29 cellular contexts compared by ENCODE assay signal in genomic region chr1:44296794-44297193, GRCh38.
"Had no signal": no experiment of that assay in that cellular context is flagged by ENCODE, and none has a peak within 500 bp of the region (broad histone marks: within the 10 kb centered on the region; RNA-seq: fewer than 3 reads in every experiment).

No MANE protein-coding gene starts in this region.

- H3K4me1 Mint-ChIP-seq: activated CD4-positive, alpha-beta T cell treated with anti-CD3 and anti-CD28 coated beads, Interleukin-2, amount 10 ng/mL, durations not matched to agents 7 days and 5 days; activated naive CD4-positive, alpha-beta T cell treated with anti-CD3 and anti-CD28 coated beads, Interleukin-2, amount 50 U/mL, for 24 hours; activated naive CD8-positive, alpha-beta T cell treated with anti-CD3 and anti-CD28 coated beads, Interleukin-2, amount 50 U/mL, for 24 hours; stimulated activated memory B cell treated with anti-CD40 and anti-IgM and Interleukin-4, amounts not matched to agents 10 μg/mL and 1 μg/mL and 100 μg/mL, for 72 hours; stimulated activated naive CD8-positive, alpha-beta T cell treated with anti-CD3 and anti-CD28 coated beads, Interleukin-15, amount 100 ng/mL, for 72 hours had no signal

- H3K27me3 Mint-ChIP-seq: activated CD4-positive, alpha-beta T cell treated with anti-CD3 and anti-CD28 coated beads, Interleukin-2, amount 10 ng/mL, durations not matched to agents 7 days and 5 days; activated CD8-positive, alpha-beta T cell treated with anti-CD3 and anti-CD28 coated beads for 36 hours; activated naive CD4-positive, alpha-beta T cell treated with anti-CD3 and anti-CD28 coated beads, Interleukin-2, amount 50 U/mL, for 24 hours; activated naive CD8-positive, alpha-beta T cell treated with anti-CD3 and anti-CD28 coated beads, Interleukin-2, amount 50 U/mL, for 24 hours; naive thymus-derived CD8-positive, alpha-beta T cell; stimulated activated memory B cell treated with anti-CD40 and anti-IgM and Interleukin-4, amounts not matched to agents 10 μg/mL and 1 μg/mL and 100 μg/mL, for 72 hours; stimulated activated naive CD8-positive, alpha-beta T cell treated with anti-CD3 and anti-CD28 coated beads, Interleukin-15, amount 100 ng/mL, for 72 hours; type B pancreatic cell had no signal

- H3K36me3 ChIP-seq: colonic mucosa, uterus had no signal

- H3K27ac Mint-ChIP-seq: activated CD4-positive, alpha-beta T cell treated with anti-CD3 and anti-CD28 coated beads, Interleukin-2, amount 10 ng/mL, durations not matched to agents 7 days and 5 days; activated CD8-positive, alpha-beta T cell treated with anti-CD3 and anti-CD28 coated beads for 36 hours; activated naive CD4-positive, alpha-beta T cell treated with anti-CD3 and anti-CD28 coated beads, Interleukin-2, amount 50 U/mL, for 24 hours; activated naive CD8-positive, alpha-beta T cell treated with anti-CD3 and anti-CD28 coated beads, Interleukin-2, amount 50 U/mL, for 24 hours; activated T-helper 2 cell treated with anti-CD3 and anti-CD28 coated beads, Interferon-gamma antibody, Interleukin-2, Interleukin-4, amounts not matched to agents 10 μg/mL and 5 μg/mL and 100 μg/mL, durations not matched to agents 14 hours and 24 hours and 36 hours; naive thymus-derived CD8-positive, alpha-beta T cell; stimulated activated memory B cell treated with anti-CD40 and anti-IgM and Interleukin-4, amounts not matched to agents 10 μg/mL and 1 μg/mL and 100 μg/mL, for 72 hours; stimulated activated naive CD8-positive, alpha-beta T cell treated with anti-CD3 and anti-CD28 coated beads, Interleukin-15, amount 100 ng/mL, for 72 hours; type B pancreatic cell; WTC11 had no signal

- H3K4me1 ChIP-seq: uterus had no signal

- H3K9me3 ChIP-seq: colonic mucosa, gastroesophageal sphincter, uterus had no signal

- H3K4me3 ChIP-seq: colonic mucosa, gastroesophageal sphincter, uterus had no signal

- DNase-seq: activated CD4-positive, alpha-beta T cell treated with anti-CD3 and anti-CD28 coated beads for 1 hour; activated CD4-positive, alpha-beta T cell treated with anti-CD3 and anti-CD28 coated beads, Interleukin-2, amount 10 ng/mL, durations not matched to agents 7 days and 5 days; activated CD8-positive, alpha-beta T cell treated with anti-CD3 and anti-CD28 coated beads for 36 hours; activated naive CD8-positive, alpha-beta T cell treated with anti-CD3 and anti-CD28 coated beads, Interleukin-2, amount 50 U/mL, for 24 hours; activated T-cell treated with anti-CD3 and anti-CD28 coated beads, Interleukin-2, amount 50 U/mL, for 48 hours; amygdala; cerebellar nuclear complex; colonic mucosa; effector memory CD4-positive, alpha-beta T cell; erythroblast; hippocampal formation; left cardiac atrium; midbrain; naive thymus-derived CD8-positive, alpha-beta T cell; nucleus accumbens; small intestine; stimulated activated CD4-positive, alpha-beta T cell treated with anti-CD3 and anti-CD28 coated beads, Interleukin-1b, Interleukin-23, amount 100 ng/mL, for 48 hours; stimulated activated CD4-positive, alpha-beta T cell treated with anti-CD3 and anti-CD28 coated beads, Interleukin-4, amount 100 ng/mL, for 4 hours; stimulated activated CD8-positive, alpha-beta memory T cell treated with anti-CD3 and anti-CD28 coated beads, Interleukin-4, amount 100 ng/mL, for 48 hours; stimulated activated naive CD8-positive, alpha-beta T cell treated with anti-CD3 and anti-CD28 coated beads, Interleukin-15, amount 100 ng/mL, for 72 hours; substantia nigra; T-helper 2 cell; uterus had no signal

- H3K9me3 Mint-ChIP-seq: activated CD4-positive, alpha-beta T cell treated with anti-CD3 and anti-CD28 coated beads, Interleukin-2, amount 10 ng/mL, durations not matched to agents 7 days and 5 days; activated CD8-positive, alpha-beta T cell treated with anti-CD3 and anti-CD28 coated beads for 36 hours; activated naive CD4-positive, alpha-beta T cell treated with anti-CD3 and anti-CD28 coated beads, Interleukin-2, amount 50 U/mL, for 24 hours; activated naive CD8-positive, alpha-beta T cell treated with anti-CD3 and anti-CD28 coated beads, Interleukin-2, amount 50 U/mL, for 24 hours; activated T-helper 2 cell treated with anti-CD3 and anti-CD28 coated beads, Interferon-gamma antibody, Interleukin-2, Interleukin-4, amounts not matched to agents 10 μg/mL and 5 μg/mL and 100 μg/mL, durations not matched to agents 14 hours and 24 hours and 36 hours; naive thymus-derived CD8-positive, alpha-beta T cell; stimulated activated memory B cell treated with anti-CD40 and anti-IgM and Interleukin-4, amounts not matched to agents 10 μg/mL and 1 μg/mL and 100 μg/mL, for 72 hours; stimulated activated naive CD8-positive, alpha-beta T cell treated with anti-CD3 and anti-CD28 coated beads, Interleukin-15, amount 100 ng/mL, for 72 hours; type B pancreatic cell; WTC11 had no signal

- H3K4me3 Mint-ChIP-seq: activated CD4-positive, alpha-beta T cell treated with anti-CD3 and anti-CD28 coated beads, Interleukin-2, amount 10 ng/mL, durations not matched to agents 7 days and 5 days; activated CD8-positive, alpha-beta T cell treated with anti-CD3 and anti-CD28 coated beads for 36 hours; activated naive CD4-positive, alpha-beta T cell treated with anti-CD3 and anti-CD28 coated beads, Interleukin-2, amount 50 U/mL, for 24 hours; activated naive CD8-positive, alpha-beta T cell treated with anti-CD3 and anti-CD28 coated beads, Interleukin-2, amount 50 U/mL, for 24 hours; naive thymus-derived CD8-positive, alpha-beta T cell; stimulated activated memory B cell treated with anti-CD40 and anti-IgM and Interleukin-4, amounts not matched to agents 10 μg/mL and 1 μg/mL and 100 μg/mL, for 72 hours; stimulated activated naive CD8-positive, alpha-beta T cell treated with anti-CD3 and anti-CD28 coated beads, Interleukin-15, amount 100 ng/mL, for 72 hours; type B pancreatic cell; WTC11 had no signal

- H3K27me3 ChIP-seq: colonic mucosa, gastroesophageal sphincter, uterus had no signal

- H3K27ac ChIP-seq: colonic mucosa, gastroesophageal sphincter, uterus had no signal
